Comparison of ENCODE assay signal across 8 cellular contexts in the genomic region with DNA sequence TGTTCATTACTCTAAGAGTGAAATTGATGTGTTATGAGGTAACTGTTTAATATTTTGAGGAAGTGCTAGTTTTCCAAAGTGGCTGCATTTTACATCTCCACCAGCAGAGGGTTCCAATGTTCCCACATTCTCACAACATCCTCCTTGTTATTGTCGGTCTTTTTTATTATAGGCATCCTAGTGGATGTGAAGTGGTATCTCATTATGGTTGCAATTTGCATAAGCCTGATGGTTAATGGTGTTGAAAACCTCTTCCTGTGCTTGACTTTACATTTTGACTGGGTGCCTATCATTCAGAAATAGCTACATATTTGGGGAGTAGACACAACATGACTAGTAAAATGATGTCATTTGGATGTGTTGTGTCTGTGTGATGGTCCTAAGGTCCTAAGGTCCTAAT.
DNase-seq lines count a peak whose midpoint lies in the region; ATAC-seq and TF ChIP-seq lines count a peak whose summit lies in the region.

No MANE protein-coding gene starts in this region.

- no peaks in the 10 kb centered on the region for H3K36me3 Mint-ChIP-seq in chondrocyte (ENCODE audit: low read depth)
- H3K36me3 Mint-ChIP-seq in naive thymus-derived CD4-positive, alpha-beta T cell: no peaks in the 10 kb centered on the region

- H3K4me3 ChIP-seq in osteoblast (ENCODE audit: insufficient read depth, low read length): no peak overlapping the region
- H3K4me3 ChIP-seq in naive thymus-derived CD4-positive, alpha-beta T cell (ENCODE audit: low read length): no peak overlapping the region

- no peaks in the 10 kb centered on the region for H3K9me3 Mint-ChIP-seq in chondrocyte (ENCODE audit: low read depth)
- peaks cover 0 to 4% (median 0%) of the 10 kb centered on the region in 11 donors for H3K9me3 Mint-ChIP-seq in naive thymus-derived CD4-positive, alpha-beta T cell

- TF ChIP-seq CTCF in chondrocyte (IDR thresholded peaks at IDR 0.05): peak; percentile 80
- TF ChIP-seq CTCF in osteoblast (IDR thresholded peaks at IDR 0.05; ENCODE audit: extremely low read depth, low read depth, low read length): peak; percentile 41

- H2AFZ ChIP-seq in osteoblast (ENCODE audit: low read length): no peak overlapping the region

- H3K27ac Mint-ChIP-seq in chondrocyte (ENCODE audit: unreplicated experiment): no peak overlapping the region
- no peak overlapping the region for H3K27ac Mint-ChIP-seq in naive thymus-derived CD4-positive, alpha-beta T cell

- intact Hi-C loops in naive thymus-derived CD4-positive, alpha-beta T cell (cut with micrococcal nuclease): no loop called here

- peaks cover 3% of the 10 kb centered on the region for H3K9me3 ChIP-seq in osteoblast (ENCODE audit: low read depth, low read length)
- no peaks in the 10 kb centered on the region for H3K9me3 ChIP-seq in naive thymus-derived CD4-positive, alpha-beta T cell (ENCODE audit: control insufficient read depth in 2 of 3, low read length in 3 of 3)

- H3K27me3 Mint-ChIP-seq in chondrocyte (ENCODE audit: low read depth): peaks cover 6% of the 10 kb centered on the region
- peaks cover 0 to 5% (median 0%) of the 10 kb centered on the region in 5 donors for H3K27me3 Mint-ChIP-seq in naive thymus-derived CD4-positive, alpha-beta T cell

- no peak overlapping the region for H3K27ac ChIP-seq in osteoblast (ENCODE audit: low read depth, low read length)
- no peak overlapping the region for H3K27ac ChIP-seq in naive thymus-derived CD4-positive, alpha-beta T cell (ENCODE audit: low read depth, low read length)

- H3K4me3 Mint-ChIP-seq in chondrocyte (ENCODE audit: unreplicated experiment): no peak overlapping the region
- H3K4me3 Mint-ChIP-seq in naive thymus-derived CD4-positive, alpha-beta T cell: no peak overlapping the region

- H3K4me1 ChIP-seq in osteoblast (ENCODE audit: insufficient read depth, low read length): no peaks in the 10 kb centered on the region
- no peaks in the 10 kb centered on the region for H3K4me1 ChIP-seq in naive thymus-derived CD4-positive, alpha-beta T cell (ENCODE audit: control insufficient read depth in 2 of 2, insufficient read depth in 2 of 2, low read length in 2 of 2)

- peak; percentile 82 for ATAC-seq in GM19372 (IDR thresholded peaks at IDR 0.05; ENCODE audit: low read depth, unreplicated experiment)
- peak; percentile 74 for ATAC-seq in HG03175 (IDR thresholded peaks at IDR 0.05; ENCODE audit: unreplicated experiment)
- no peak for ATAC-seq in naive thymus-derived CD4-positive, alpha-beta T cell

- DNase-seq in DMS114 treated with DMSO at 0.1 percent for 48 hours (lab: John Stamatoyannopoulos, UW; ENCODE audit: unreplicated experiment): peak; percentile 26
- DNase-seq in NCI-H524 treated with DMSO at 0.1 percent for 48 hours (lab: John Stamatoyannopoulos, UW): peak; percentile 53
- no peak for DNase-seq in chondrocyte (ENCODE audit: low spot score)
- no peak for DNase-seq in osteoblast (ENCODE audit: insufficient read length, low spot score, missing footprints)
- no peak for DNase-seq in naive thymus-derived CD4-positive, alpha-beta T cell
- no peak for DNase-seq in stimulated activated CD8-positive, alpha-beta memory T cell treated with anti-CD3 and anti-CD28 coated beads, Interleukin-4, amount 100 ng/mL, for 48 hours

- POLR2A ChIA-PET in naive thymus-derived CD4-positive, alpha-beta T cell (lab: Charles Lee): no interaction called here

- H3K4me2 ChIP-seq in osteoblast (ENCODE audit: insufficient read depth, low read length): no peak overlapping the region

- no peaks in the 10 kb centered on the region for H3K36me3 ChIP-seq in osteoblast (ENCODE audit: insufficient read depth, low read length)
- no peaks in the 10 kb centered on the region for H3K36me3 ChIP-seq in naive thymus-derived CD4-positive, alpha-beta T cell (ENCODE audit: control insufficient read depth in 2 of 3, insufficient read depth in 3 of 3, low read length in 3 of 3)

- no peaks in the 10 kb centered on the region for H3K27me3 ChIP-seq in osteoblast (ENCODE audit: insufficient read depth, low read length)
- no peaks in the 10 kb centered on the region for H3K27me3 ChIP-seq in naive thymus-derived CD4-positive, alpha-beta T cell (ENCODE audit: control insufficient read depth in 2 of 2, insufficient read depth in 2 of 2, low read length in 2 of 2)

- H4K20me1 ChIP-seq in osteoblast (ENCODE audit: insufficient read depth, low read length): no peaks in the 10 kb centered on the region

- no peaks in the 10 kb centered on the region for H3K79me2 ChIP-seq in osteoblast (ENCODE audit: insufficient read depth, low read length)

- no peaks in the 10 kb centered on the region for H3K4me1 Mint-ChIP-seq in chondrocyte (ENCODE audit: low read depth)
- peaks cover 0 to 2% (median 0%) of the 10 kb centered on the region in 7 donors for H3K4me1 Mint-ChIP-seq in naive thymus-derived CD4-positive, alpha-beta T cell

- CTCF ChIA-PET in naive thymus-derived CD4-positive, alpha-beta T cell (lab: Charles Lee): no interaction called here

Comparison
In these comparisons a context has a peak if more than half of its experiments do, and no peak if none do; other contexts are left out.
1. DNase-seq: peak in DMS114 treated with DMSO at 0.1 percent for 48 hours (single experiment) and NCI-H524 treated with DMSO at 0.1 percent for 48 hours (single experiment); none in chondrocyte (single experiment), osteoblast (single experiment), naive thymus-derived CD4-positive, alpha-beta T cell (0 of 9) and stimulated activated CD8-positive, alpha-beta memory T cell treated with anti-CD3 and anti-CD28 coated beads, Interleukin-4, amount 100 ng/mL, for 48 hours (single experiment).